Comparison of ENCODE assay signal across 13 cellular contexts in the genomic region with DNA sequence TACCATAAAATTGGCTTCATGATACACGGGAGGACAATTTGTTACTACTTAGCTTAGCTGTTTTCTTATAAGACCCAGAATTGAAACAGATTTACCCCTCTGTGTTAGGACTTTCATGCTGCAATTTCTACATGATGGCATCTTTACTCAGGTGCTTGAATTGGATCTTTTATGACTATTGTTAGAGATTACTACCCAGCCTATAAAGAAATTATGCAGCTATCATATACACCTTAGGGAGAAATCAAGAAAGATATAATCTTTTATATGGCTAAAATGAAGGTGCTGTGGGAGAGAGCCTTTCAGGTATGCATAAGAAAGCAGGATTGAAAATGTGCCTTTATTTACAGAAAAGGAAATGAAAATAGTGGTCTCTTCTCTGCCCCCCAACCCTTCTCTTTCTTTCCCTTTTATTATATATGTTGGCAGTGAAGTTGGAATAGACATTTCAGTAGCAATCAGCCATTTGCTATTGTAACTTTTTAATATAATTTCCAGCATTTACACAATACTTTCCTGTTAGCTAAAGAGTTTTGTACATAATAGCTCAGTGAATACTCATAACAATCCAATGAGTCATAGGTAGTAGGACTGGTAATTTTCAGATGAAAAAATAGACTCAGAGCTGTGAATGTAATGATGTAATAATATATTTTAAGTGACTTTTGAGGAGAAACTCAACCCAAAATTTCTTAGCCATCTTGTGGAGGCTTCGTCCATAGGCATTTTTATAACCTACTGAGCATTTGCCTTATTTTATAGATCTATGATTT.
DNase-seq lines count a peak whose midpoint lies in the region; ATAC-seq and TF ChIP-seq lines count a peak whose summit lies in the region.
"Had no signal": no experiment of that assay in that cellular context is flagged by ENCODE, and none has a peak within 500 bp of the region (broad histone marks: within the 10 kb centered on the region; RNA-seq: fewer than 3 reads in every experiment).

No MANE protein-coding gene starts in this region.

- CTCF ChIA-PET in AG04450 (lab: Charles Lee), result no interaction called here

- no peak overlapping the region for H3K27ac ChIP-seq in AG04450 (ENCODE audit: low read depth, low read length)
- H3K27ac ChIP-seq: skin epidermis, upper lobe of left lung had no signal

- POLR2A ChIA-PET in AG04450 (lab: Yijun Ruan, JAX), result interaction anchor here (1.4 kb wide), 1 partner anchor 20 kb away, joined by 6 read pairs; no protein-coding TSS in a partner anchor

- H3K4me3 ChIP-seq in AG04450 (ENCODE audit: low read depth, low read length), result no peak overlapping the region
- no peak overlapping the region for H3K4me3 ChIP-seq in astrocyte of the cerebellum (ENCODE audit: low read depth, low read length)
- H3K4me3 ChIP-seq: skin epidermis, upper lobe of left lung had no signal

- no peaks in the 10 kb centered on the region for H3K9me3 ChIP-seq in AG04450 (ENCODE audit: control insufficient read depth, insufficient read depth, low read length)
- H3K9me3 ChIP-seq: upper lobe of left lung had no signal

- in situ Hi-C loops in astrocyte of the cerebellum (cut with HindIII; ENCODE audit: low sequenced_read_pairs), result no loop called here

- no peak for TF ChIP-seq CTCF in AG04450 (IDR thresholded peaks at IDR 0.05; ENCODE audit: low read depth, low read length)
- TF ChIP-seq CTCF in astrocyte of the cerebellum (IDR thresholded peaks at IDR 0.05; ENCODE audit: low read depth, low read length, missing control alignments), result no peak

- no peak for ATAC-seq in GM18498 (IDR thresholded peaks at IDR 0.05; ENCODE audit: unreplicated experiment)
- no peak for ATAC-seq in HG03439 (IDR thresholded peaks at IDR 0.05; ENCODE audit: unreplicated experiment)

- DNase-seq in AG04450 (ENCODE audit: low read depth, low spot score), result peak; percentile 15
- DNase-seq in HT-29 (ENCODE audit: low spot score), result peak; percentile 33
- DNase-seq in astrocyte of the cerebellum (ENCODE audit: low read depth), result peak; percentile 51
- peak; percentile 72 for DNase-seq in iris pigment epithelial cell (ENCODE audit: low read depth)
- no peak for DNase-seq in NCI-H1105 (lab: John Stamatoyannopoulos, UW)
- no peak for DNase-seq in cortex of kidney (lab: John Stamatoyannopoulos, UW)
- DNase-seq: activated naive CD8-positive, alpha-beta T cell treated with anti-CD3 and anti-CD28 coated beads, Interleukin-2, amount 10 ng/mL, durations not matched to agents 7 days and 5 days; naive B cell; NCI-H2081; upper lobe of left lung had no signal

- no peaks in the 10 kb centered on the region for H3K27me3 ChIP-seq in AG04450 (ENCODE audit: control insufficient read depth, insufficient read depth, low read length)
- H3K27me3 ChIP-seq: upper lobe of left lung had no signal

Comparison
In these comparisons a context has a peak if more than half of its experiments do, and no peak if none do; other contexts are left out.
1. DNase-seq: peak in AG04450 (single experiment), HT-29 (single experiment), astrocyte of the cerebellum (single experiment) and iris pigment epithelial cell (single experiment); none in NCI-H1105 (single experiment) and cortex of kidney (single experiment).